In genomic region chr13:57507752-57508463, GRCh38 we compare ENCODE assay signal across 29 cellular contexts.
"Had no signal": no experiment of that assay in that cellular context is flagged by ENCODE, and none has a peak within 500 bp of the region (broad histone marks: within the 10 kb centered on the region; RNA-seq: fewer than 3 reads in every experiment).

No MANE protein-coding gene starts in this region.

- H3K4me1 Mint-ChIP-seq: stimulated activated effector memory CD8-positive, alpha-beta T cell treated with anti-CD3 and anti-CD28 coated beads, Interleukin-12 subunit alpha, Interleukin-12 subunit beta, amount 100 ng/mL, for 72 hours; stimulated activated memory B cell treated with anti-CD40 and anti-IgM and Interleukin-4, amounts not matched to agents 10 μg/mL and 1 μg/mL and 100 μg/mL, for 72 hours; stimulated activated naive B cell treated with anti-CD40 and anti-IgM and Interleukin-4, amounts not matched to agents 10 μg/mL and 1 μg/mL and 100 μg/mL, for 72 hours; stimulated activated naive CD8-positive, alpha-beta T cell treated with anti-CD3 and anti-CD28 coated beads, Interleukin-15, amount 100 ng/mL, for 72 hours had no signal

- H3K4me3 Mint-ChIP-seq: stimulated activated effector memory CD8-positive, alpha-beta T cell treated with anti-CD3 and anti-CD28 coated beads, Interleukin-12 subunit alpha, Interleukin-12 subunit beta, amount 100 ng/mL, for 72 hours; stimulated activated memory B cell treated with anti-CD40 and anti-IgM and Interleukin-4, amounts not matched to agents 10 μg/mL and 1 μg/mL and 100 μg/mL, for 72 hours; stimulated activated naive B cell treated with anti-CD40 and anti-IgM and Interleukin-4, amounts not matched to agents 10 μg/mL and 1 μg/mL and 100 μg/mL, for 72 hours; stimulated activated naive CD8-positive, alpha-beta T cell treated with anti-CD3 and anti-CD28 coated beads, Interleukin-15, amount 100 ng/mL, for 72 hours; stimulated activated naive CD8-positive, alpha-beta T cell treated with anti-CD3 and anti-CD28 coated beads, Interleukin-15, Interleukin-2, amounts not matched to agents 100 ng/mL and 50 ng/mL, for 24 hours; type B pancreatic cell had no signal

- H3K27ac ChIP-seq: stomach, suprapubic skin, testis, thoracic aorta, thyroid gland, tibial artery, tibial nerve, transverse colon, upper lobe of left lung, upper lobe of right lung, uterus, vagina had no signal

- H3K36me3 Mint-ChIP-seq: stimulated activated effector memory CD8-positive, alpha-beta T cell treated with anti-CD3 and anti-CD28 coated beads, Interleukin-12 subunit alpha, Interleukin-12 subunit beta, amount 100 ng/mL, for 72 hours; stimulated activated memory B cell treated with anti-CD40 and anti-IgM and Interleukin-4, amounts not matched to agents 10 μg/mL and 1 μg/mL and 100 μg/mL, for 72 hours; stimulated activated naive B cell treated with anti-CD40 and anti-IgM and Interleukin-4, amounts not matched to agents 10 μg/mL and 1 μg/mL and 100 μg/mL, for 72 hours; type B pancreatic cell had no signal

- FAIRE-seq: urothelium cell line had no signal

- H3K4me3 ChIP-seq: stomach, suprapubic skin, testis, thoracic aorta, thyroid gland, tibial artery, tibial nerve, transverse colon, upper lobe of left lung, upper lobe of right lung, uterus, vagina had no signal

- H3K9me3 Mint-ChIP-seq: stimulated activated effector memory CD8-positive, alpha-beta T cell treated with anti-CD3 and anti-CD28 coated beads, Interleukin-12 subunit alpha, Interleukin-12 subunit beta, amount 100 ng/mL, for 72 hours; stimulated activated memory B cell treated with anti-CD40 and anti-IgM and Interleukin-4, amounts not matched to agents 10 μg/mL and 1 μg/mL and 100 μg/mL, for 72 hours; stimulated activated naive CD8-positive, alpha-beta T cell treated with anti-CD3 and anti-CD28 coated beads, Interleukin-15, amount 100 ng/mL, for 72 hours; type B pancreatic cell had no signal

- DNase-seq: stimulated activated CD4-positive, alpha-beta T cell treated with anti-CD3 and anti-CD28 coated beads, Interleukin-2, amount 100 ng/mL, for 48 hours; stimulated activated CD4-positive, alpha-beta T cell treated with anti-CD3 and anti-CD28 coated beads, Interleukin-4, amount 100 ng/mL, for 1 hour; stimulated activated CD4-positive, alpha-beta T cell treated with anti-CD3 and anti-CD28 coated beads, Interleukin-4, amount 100 ng/mL, for 24 hours; stimulated activated CD4-positive, alpha-beta T cell treated with anti-CD3 and anti-CD28 coated beads, Interleukin-4, amount 100 ng/mL, for 4 hours; stimulated activated CD8-positive, alpha-beta memory T cell treated with anti-CD3 and anti-CD28 coated beads, Interleukin-4, amount 100 ng/mL, for 48 hours; stimulated activated naive B cell treated with anti-CD40 and anti-IgM and Interleukin-4, amounts not matched to agents 10 μg/mL and 1 μg/mL and 100 μg/mL, for 72 hours; stimulated activated naive CD4-positive, alpha-beta T cell; stimulated activated naive CD4-positive, alpha-beta T cell treated with Interleukin-2 at 50 U/mL for 16 hours; stimulated activated naive CD8-positive, alpha-beta T cell treated with anti-CD3 and anti-CD28 coated beads, Interleukin-15, amount 100 ng/mL, for 72 hours; stimulated activated naive CD8-positive, alpha-beta T cell treated with anti-CD3 and anti-CD28 coated beads, Interleukin-15, Interleukin-2, amounts not matched to agents 100 U/mL and 50 U/mL, for 24 hours; stomach; substantia nigra; testis; thyroid gland; tibial artery; transverse colon; trophoblast cell; upper lobe of left lung; upper lobe of right lung; uterus had no signal

- H3K4me1 ChIP-seq: stomach, suprapubic skin, testis, thyroid gland, tibial artery, tibial nerve, transverse colon, upper lobe of left lung, upper lobe of right lung, uterus, vagina had no signal

- ATAC-seq: stimulated activated effector memory CD8-positive, alpha-beta T cell treated with anti-CD3 and anti-CD28 coated beads, Interleukin-12 subunit alpha, Interleukin-12 subunit beta, amount 100 ng/mL, for 72 hours; stimulated activated memory B cell treated with anti-CD40 and anti-IgM and Interleukin-4, amounts not matched to agents 10 μg/mL and 1 μg/mL and 100 μg/mL, for 72 hours; stimulated activated naive B cell treated with anti-CD40 and anti-IgM and Interleukin-4, amounts not matched to agents 10 μg/mL and 1 μg/mL and 100 μg/mL, for 72 hours; stimulated activated naive CD8-positive, alpha-beta T cell treated with anti-CD3 and anti-CD28 coated beads, Interleukin-15, amount 100 ng/mL, for 72 hours; stimulated activated naive CD8-positive, alpha-beta T cell treated with anti-CD3 and anti-CD28 coated beads, Interleukin-15, Interleukin-2, amounts not matched to agents 100 U/mL and 50 U/mL, for 24 hours; upper lobe of right lung had no signal

- H3K9me3 ChIP-seq: stomach, suprapubic skin, testis, thoracic aorta, thyroid gland, tibial artery, tibial nerve, transverse colon, upper lobe of left lung, upper lobe of right lung, uterus, vagina had no signal

- H3K36me3 ChIP-seq: stomach, suprapubic skin, thoracic aorta, thyroid gland, tibial artery, tibial nerve, transverse colon, upper lobe of left lung, upper lobe of right lung, uterus, vagina had no signal

- H3K27me3 Mint-ChIP-seq: stimulated activated memory B cell treated with anti-CD40 and anti-IgM and Interleukin-4, amounts not matched to agents 10 μg/mL and 1 μg/mL and 100 μg/mL, for 72 hours; stimulated activated naive B cell treated with anti-CD40 and anti-IgM and Interleukin-4, amounts not matched to agents 10 μg/mL and 1 μg/mL and 100 μg/mL, for 72 hours; stimulated activated naive CD8-positive, alpha-beta T cell treated with anti-CD3 and anti-CD28 coated beads, Interleukin-15, amount 100 ng/mL, for 72 hours; stimulated activated naive CD8-positive, alpha-beta T cell treated with anti-CD3 and anti-CD28 coated beads, Interleukin-15, Interleukin-2, amounts not matched to agents 100 ng/mL and 50 ng/mL, for 24 hours; type B pancreatic cell had no signal

- H3K27ac Mint-ChIP-seq: stimulated activated effector memory CD8-positive, alpha-beta T cell treated with anti-CD3 and anti-CD28 coated beads, Interleukin-12 subunit alpha, Interleukin-12 subunit beta, amount 100 ng/mL, for 72 hours; stimulated activated memory B cell treated with anti-CD40 and anti-IgM and Interleukin-4, amounts not matched to agents 10 μg/mL and 1 μg/mL and 100 μg/mL, for 72 hours; stimulated activated naive B cell treated with anti-CD40 and anti-IgM and Interleukin-4, amounts not matched to agents 10 μg/mL and 1 μg/mL and 100 μg/mL, for 72 hours; stimulated activated naive CD8-positive, alpha-beta T cell treated with anti-CD3 and anti-CD28 coated beads, Interleukin-15, amount 100 ng/mL, for 72 hours; stimulated activated naive CD8-positive, alpha-beta T cell treated with anti-CD3 and anti-CD28 coated beads, Interleukin-15, Interleukin-2, amounts not matched to agents 100 ng/mL and 50 ng/mL, for 24 hours; type B pancreatic cell had no signal

- H3K27me3 ChIP-seq: stomach, suprapubic skin, testis, thyroid gland, tibial artery, tibial nerve, transverse colon, upper lobe of left lung, upper lobe of right lung, uterus, vagina had no signal
